8 cellular contexts compared by ENCODE assay signal in genomic region chr13:23980160-23980551, GRCh38.
DNase-seq lines count a peak whose midpoint lies in the region; ATAC-seq, FAIRE-seq and TF ChIP-seq lines count a peak whose summit lies in the region.

No MANE protein-coding gene starts in this region.

- 0 to 2% (median 1%) methylated on average over 28 of the region's 28 CpGs for WGBS in stomach, 5 donors

- no peak for TF ChIP-seq EP300 in stomach (IDR thresholded peaks at IDR 0.05)

- no peaks in the 10 kb centered on the region for H3K27me3 Mint-ChIP-seq in neural crest cell (ENCODE audit: low read depth)

- H3K27me3 ChIP-seq in stomach = peaks cover 0 to 12% (median 0%) of the 10 kb centered on the region in 3 donors

- peaks cover 55% of the 10 kb centered on the region for H3K4me1 Mint-ChIP-seq in neural crest cell

- H3K4me3 ChIP-seq in stomach = peak overlapping the region; percentile 40 to 62 (median 56)

- ATAC-seq in GM19463 (IDR thresholded peaks at IDR 0.05; ENCODE audit: unreplicated experiment) = peak; percentile 97
- ATAC-seq in HG03565 (IDR thresholded peaks at IDR 0.05; ENCODE audit: unreplicated experiment) = peak; percentile 90

- H3K9me3 ChIP-seq in stomach = no peaks in the 10 kb centered on the region

- peaks cover 3% of the 10 kb centered on the region for H3K36me3 Mint-ChIP-seq in neural crest cell (ENCODE audit: low read depth)

- peak overlapping the region; percentile 29 to 77 (median 61) for H3K27ac ChIP-seq in stomach

- peaks cover 0 to 33% (median 26%) of the 10 kb centered on the region in 4 donors for H3K4me1 ChIP-seq in stomach

- peak; percentile 79 for DNase-seq in CD1c-positive myeloid dendritic cell (ENCODE audit: extremely low spot score)
- peak; percentile 56 for DNase-seq in RPMI8226
- peak; percentile 90 for DNase-seq in activated gamma-delta T cell treated with anti-CD3 and anti-CD28 coated beads, Interleukin-2, amount 50 U/mL, for 16 hours (ENCODE audit: low read depth)
- peak; percentile 82 to 91 for DNase-seq in frontal cortex (ENCODE audit: low spot score in 2 of 2)
- peak; percentile 89 for DNase-seq in neural crest cell (ENCODE audit: low read depth, low spot score)
- DNase-seq in stomach = peak; percentile 83

- TF ChIP-seq CTCF in neural crest cell (conservative IDR thresholded peaks at IDR 0.05) (no peak), stomach (IDR thresholded peaks at IDR 0.05) (no peak)

- TF ChIP-seq POLR2A in stomach (IDR thresholded peaks at IDR 0.05) = no peak

- H3K36me3 ChIP-seq in stomach = no peaks in the 10 kb centered on the region

- H3K4me3 Mint-ChIP-seq in neural crest cell = peak overlapping the region; percentile 97

- H3K9me3 Mint-ChIP-seq in neural crest cell = no peaks in the 10 kb centered on the region

- no peak for FAIRE-seq in frontal cortex (lab: Jason Lieb, UNC)

- intact Hi-C loops in stomach (cut with DNase I; ENCODE audit: low total_unique reads) = no loop called here

- peak overlapping the region; percentile 98 for H3K27ac Mint-ChIP-seq in neural crest cell (ENCODE audit: unreplicated experiment)

Comparison
In these comparisons a context has a peak if more than half of its experiments do, and no peak if none do; other contexts are left out.
1. Peak in every context shown above with its lines: DNase-seq, ATAC-seq, H3K4me3 ChIP-seq and H3K27ac ChIP-seq.